ENCODE assay signal across 11 cellular contexts in genomic region chr1:229431270-229432115, GRCh38. TPM values are rescaled to one million over a fixed set of nuclear protein-coding genes. Genes with fewer than 3 reads are reported as not detected.
DNase-seq lines count a peak whose midpoint lies in the region; ATAC-seq and TF ChIP-seq lines count a peak whose summit lies in the region.
"Had no signal": no experiment of that assay in that cellular context is flagged by ENCODE, and none has a peak within 500 bp of the region (broad histone marks: within the 10 kb centered on the region; RNA-seq: fewer than 3 reads in every experiment).

No MANE protein-coding gene starts in this region.

- peaks cover 10% of the 10 kb centered on the region for H3K4me1 Mint-ChIP-seq in T-helper 2 cell treated with Interferon-gamma antibody and Interleukin-4, amounts not matched to agents 5 μg/mL and 100 μg/mL, for 36 hours (ENCODE audit: low read depth)
- peaks cover 17% of the 10 kb centered on the region for H3K4me1 Mint-ChIP-seq in glutamatergic neuron (ENCODE audit: low read depth, unreplicated experiment)

- in situ Hi-C loops in GM23248 (cut with MboI), result no loop called here

- H3K9me3 ChIP-seq in GM23248 (ENCODE audit: low read depth) (no peaks in the 10 kb centered on the region), psoas muscle (no peaks in the 10 kb centered on the region)
- H3K9me3 ChIP-seq: sigmoid colon had no signal

- peak overlapping the region; percentile 69 for H3K4me3 Mint-ChIP-seq in T-helper 2 cell treated with Interferon-gamma antibody and Interleukin-4, amounts not matched to agents 5 μg/mL and 100 μg/mL, for 36 hours
- H3K4me3 Mint-ChIP-seq in glutamatergic neuron (ENCODE audit: unreplicated experiment), result peak overlapping the region; percentile 78

- H3K4me1 ChIP-seq in GM23248 (ENCODE audit: insufficient read depth), result no peaks in the 10 kb centered on the region
- H3K4me1 ChIP-seq in psoas muscle, result peaks cover 28% of the 10 kb centered on the region

- H3K27me3 ChIP-seq in GM23248 (replicated peaks; ENCODE audit: insufficient read depth), result peaks cover 64% of the 10 kb centered on the region
- H3K27me3 ChIP-seq in psoas muscle (ENCODE audit: insufficient read depth in 3 of 3, low read length in 2 of 3), result peaks cover 0 to 20% (median 0%) of the 10 kb centered on the region in 3 donors

- no peak overlapping the region; the same call in 1 of the 2 replicates for H3K4me3 ChIP-seq in GM23248
- peak overlapping the region; percentile 70 for H3K4me3 ChIP-seq in psoas muscle
- H3K4me3 ChIP-seq: K562 had no signal

- H3K27ac ChIP-seq in GM23248, result no peak overlapping the region
- peak overlapping the region; percentile 97 for H3K27ac ChIP-seq in psoas muscle
- H3K27ac ChIP-seq: sigmoid colon had no signal

- no peak for TF ChIP-seq POLR2A in GM18505 (IDR thresholded peaks at IDR 0.05; ENCODE audit: borderline replicate concordance, extremely low read depth, insufficient read depth, insufficient read length)

- no peaks in the 10 kb centered on the region for H4K20me1 ChIP-seq in GM23248 (ENCODE audit: insufficient read depth)

- H3K79me2 ChIP-seq in GM23248 (ENCODE audit: insufficient read depth), result no peaks in the 10 kb centered on the region

- peaks cover 75% of the 10 kb centered on the region for H3K27me3 Mint-ChIP-seq in T-helper 2 cell treated with Interferon-gamma antibody and Interleukin-4, amounts not matched to agents 5 μg/mL and 100 μg/mL, for 36 hours (ENCODE audit: low read depth)
- peaks cover 18% of the 10 kb centered on the region for H3K27me3 Mint-ChIP-seq in glutamatergic neuron (ENCODE audit: unreplicated experiment)

- H3K36me3 ChIP-seq in GM23248 (ENCODE audit: low read depth) (no peaks in the 10 kb centered on the region), psoas muscle (ENCODE audit: insufficient read depth in 1 of 2, low read depth in 1 of 2) (peaks cover 0 to 4% of the 10 kb centered on the region in 2 donors)
- H3K36me3 ChIP-seq: sigmoid colon had no signal

- no peaks in the 10 kb centered on the region for H3F3A ChIP-seq in GM23248 (ENCODE audit: insufficient read depth)

- peaks cover 4% of the 10 kb centered on the region for H3K36me3 Mint-ChIP-seq in T-helper 2 cell treated with Interferon-gamma antibody and Interleukin-4, amounts not matched to agents 5 μg/mL and 100 μg/mL, for 36 hours (ENCODE audit: low read depth)
- H3K36me3 Mint-ChIP-seq in glutamatergic neuron (ENCODE audit: unreplicated experiment), result no peaks in the 10 kb centered on the region

- no peaks in the 10 kb centered on the region for H3K9me2 ChIP-seq in GM23248 (ENCODE audit: insufficient read depth)

- intact Hi-C loops in psoas muscle (cut with DNase I), result loop anchor here in 1 of 2 donors (10.0 kb wide), 1 partner anchor 193 kb away; the partner anchor contains the start of genes TAF5L and URB2

- H3K9me3 Mint-ChIP-seq in T-helper 2 cell treated with Interferon-gamma antibody and Interleukin-4, amounts not matched to agents 5 μg/mL and 100 μg/mL, for 36 hours, result no peaks in the 10 kb centered on the region
- H3K9me3 Mint-ChIP-seq in glutamatergic neuron (ENCODE audit: unreplicated experiment), result peaks cover 9% of the 10 kb centered on the region

- peak overlapping the region; percentile 20 for H3K4me2 ChIP-seq in GM23248 (ENCODE audit: unreplicated experiment)

- TF ChIP-seq CTCF in glutamatergic neuron (IDR thresholded peaks at IDR 0.05; ENCODE audit: partially characterized antibody, unreplicated experiment), result no peak
- no peak for TF ChIP-seq CTCF in psoas muscle (IDR thresholded peaks at IDR 0.05)

- DNase-seq in GM23248, result peak; percentile 20
- no peak for DNase-seq in T-helper 2 cell treated with Interferon-gamma antibody and Interleukin-4, amounts not matched to agents 5 μg/mL and 100 μg/mL, for 36 hours (ENCODE audit: low spot score)
- DNase-seq in glutamatergic neuron, result no peak
- DNase-seq in psoas muscle, result peak in 1 of 2 donors; percentile 58
- DNase-seq in NCI-H510A treated with DMSO at 0.1 percent for 48 hours (lab: John Stamatoyannopoulos, UW), result no peak
- no peak for DNase-seq in T-helper 9 cell
- DNase-seq: DMS79, sigmoid colon had no signal

- H2AFZ ChIP-seq in GM23248, result no peak overlapping the region

- H3K9ac ChIP-seq in GM23248, result no peak overlapping the region

- peak overlapping the region; percentile 66 for H3K27ac Mint-ChIP-seq in T-helper 2 cell treated with Interferon-gamma antibody and Interleukin-4, amounts not matched to agents 5 μg/mL and 100 μg/mL, for 36 hours
- H3K27ac Mint-ChIP-seq in glutamatergic neuron (ENCODE audit: unreplicated experiment), result no peak overlapping the region

- no peak for ATAC-seq in psoas muscle
- ATAC-seq in HG03520 (IDR thresholded peaks at IDR 0.05; ENCODE audit: unreplicated experiment), result no peak
- no peak for ATAC-seq in GM18505 (IDR thresholded peaks at IDR 0.05; ENCODE audit: unreplicated experiment)

- WGBS in GM23248 (ENCODE audit: low coverage in 1 of 2, low lambda C conversion rate in 2 of 2, missing lambda C conversion rate in 2 of 2), 2 experiments, result 7 to 8% methylated on average over 51 to 65 of the region's 65 CpGs
- WGBS in psoas muscle, 3 donors, result 2 to 5% (median 3%) methylated on average over 61 to 65 of the region's 65 CpGs

RNA-seq across cellular contexts. Expression of gene ACTA1, which starts 2.4 kb away (rescaled TPM):
- total RNA-seq in GM23248 (2014; rRNA removed; shearing (Covaris generic)), result 0.22 TPM in 1 of 2 replicates, not detected in the other
- polyA plus RNA-seq in GM23248 (2016; fragmentation: Nextera tagmentation; extraction: Ambion mirVana) (not detected in 2 replicates), psoas muscle (over 10,000 TPM; 11,314 to 26,656 (median 13,405) TPM)
- total RNA-seq in glutamatergic neuron (ENCODE audit: unreplicated experiment) (1.9 TPM), psoas muscle (over 10,000 TPM in 3 of 4 donors, 1,000 to 10,000 TPM in 1; 8,109 to 28,566 (median 18,858) TPM)

Comparison
In these comparisons a context has a peak if more than half of its experiments do, and no peak if none do; other contexts are left out.
1. RNA of gene ACTA1, which starts 2.4 kb away (total RNA-seq): 8,109 to 28,566 TPM in psoas muscle; 1.9 TPM in glutamatergic neuron (single experiment) and 0.22 TPM in GM23248; every median in the first group is over 1,000 times any median in the second.